8 cellular contexts compared by ENCODE assay signal in genomic region chr7:134513169-134513752, GRCh38.
A peak's percentile ranks its signal among the peaks of the same experiment; 100 is the strongest.
DNase-seq lines count a peak whose midpoint lies in the region; ATAC-seq and TF ChIP-seq lines count a peak whose summit lies in the region.

No MANE protein-coding gene starts in this region.

- H3K27me3 ChIP-seq in HL-60 (ENCODE audit: insufficient read depth, poor library complexity, severe bottlenecking) (no peaks in the 10 kb centered on the region), brain microvascular endothelial cell (replicated peaks) (no peaks in the 10 kb centered on the region)

- peak; percentile 41 for TF ChIP-seq CTCF in HL-60 (IDR thresholded peaks at IDR 0.05; ENCODE audit: insufficient read depth, low read length)
- peak; percentile 82 for TF ChIP-seq CTCF in RWPE1 (conservative IDR thresholded peaks at IDR 0.05; ENCODE audit: low read depth)
- peak; percentile 80 for TF ChIP-seq CTCF in brain microvascular endothelial cell (IDR thresholded peaks at IDR 0.05; ENCODE audit: low read depth, low read length, missing control alignments)

- ATAC-seq in HG03280 (IDR thresholded peaks at IDR 0.05; ENCODE audit: unreplicated experiment), result no peak

- H3K4me3 ChIP-seq in HL-60 (replicated peaks; ENCODE audit: insufficient read depth, low read length), result no peak overlapping the region
- no peak overlapping the region for H3K4me3 ChIP-seq in brain microvascular endothelial cell (ENCODE audit: low read depth, low read length)

- in situ Hi-C loops in brain microvascular endothelial cell (cut with HindIII; ENCODE audit: low pct_ligation_motif_present, low sequenced_read_pairs), result loop anchor here (5.0 kb wide), 1 partner anchor 81 kb away; no protein-coding TSS in a partner anchor

- POLR2A ChIA-PET in RWPE1 (lab: Yijun Ruan, JAX; ENCODE audit: low non-redundant PET), result no interaction called here

- H3K27ac ChIP-seq in HL-60 (replicated peaks) (no peak overlapping the region), RWPE1 (no peak overlapping the region), brain microvascular endothelial cell (no peak overlapping the region)

- DNase-seq in activated T-cell treated with anti-CD3 and anti-CD28 coated beads for 24 hours (ENCODE audit: low read depth), result peak; percentile 4
- no peak for DNase-seq in activated T-cell treated with anti-CD3 and anti-CD28 coated beads for 4 hours
- DNase-seq in HL-60 (ENCODE audit: low read depth in 1 of 2, low spot score in 1 of 2), result peak in 1 of 2 experiments; percentile 22
- DNase-seq in RWPE1 (ENCODE audit: low spot score), result peak; percentile 66
- DNase-seq in brain microvascular endothelial cell, result peak; percentile 30
- peak; percentile 54 for DNase-seq in iris pigment epithelial cell (ENCODE audit: low read depth)
- peak; percentile 2 to 22 for DNase-seq in stimulated activated CD4-positive, alpha-beta T cell treated with anti-CD3 and anti-CD28 coated beads, Interleukin-4, amount 100 ng/mL, for 48 hours (ENCODE audit: low read depth in 2 of 2)

- CTCF ChIA-PET in RWPE1 (lab: Yijun Ruan, JAX), result interaction anchor here (0.7 to 2.5 kb wide), 6 partner anchors 30 to 94 kb away, joined by 3 to 18 read pairs (median 4); no protein-coding TSS in a partner anchor

- H3K36me3 ChIP-seq in brain microvascular endothelial cell (replicated peaks), result no peaks in the 10 kb centered on the region
